Comparison of ENCODE assay signal across 8 cellular contexts in the genomic region with DNA sequence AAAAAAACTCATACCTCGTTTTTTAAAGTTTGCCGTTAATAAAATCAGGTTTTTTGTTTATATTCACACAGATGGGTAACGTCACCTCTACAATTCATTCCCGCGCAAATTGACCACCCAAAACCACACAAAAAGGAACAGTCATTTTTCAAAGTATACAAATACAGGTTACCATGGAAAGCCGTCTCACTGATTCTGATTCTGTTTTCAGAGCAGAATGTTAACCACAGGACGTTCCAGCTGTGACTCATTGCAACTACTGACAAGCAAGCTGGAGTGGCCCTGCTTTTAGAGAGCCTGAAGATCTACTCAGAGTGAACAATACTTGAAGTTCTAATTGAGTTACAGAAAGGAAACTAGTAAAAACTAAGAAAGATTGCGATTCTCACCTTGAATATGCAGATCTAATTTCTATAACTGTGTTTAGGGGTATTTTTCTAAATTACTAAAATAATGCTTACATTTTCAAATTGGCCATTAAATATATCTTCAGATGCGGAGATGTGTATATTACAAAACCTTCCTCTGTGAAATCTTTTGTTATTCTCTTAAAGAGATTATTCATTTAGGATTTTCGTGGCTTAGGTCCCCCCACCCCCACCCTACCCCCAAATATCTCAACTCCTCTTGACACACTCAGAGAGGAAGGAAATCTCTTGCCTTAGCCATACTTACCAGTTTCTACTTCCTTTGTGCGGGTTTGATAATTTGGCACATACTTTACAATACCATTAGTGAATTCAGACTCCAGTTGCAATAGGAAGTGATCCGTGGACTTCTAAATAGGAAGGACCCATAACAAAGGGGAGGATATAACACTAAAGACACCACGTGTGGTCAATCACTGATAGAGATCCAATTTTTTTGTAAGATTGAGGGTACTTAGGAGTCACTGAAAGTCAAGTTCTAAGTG.
DNase-seq lines count a peak whose midpoint lies in the region; ATAC-seq lines count a peak whose summit lies in the region.

No MANE protein-coding gene starts in this region.

- peak overlapping the region in 1 of 7 experiments; percentile 7 for H3K4me3 ChIP-seq in skin epidermis

- ATAC-seq in GM18870 (IDR thresholded peaks at IDR 0.05; ENCODE audit: unreplicated experiment), result peak; percentile 94
- ATAC-seq in HG03060 (IDR thresholded peaks at IDR 0.05; ENCODE audit: low read depth, unreplicated experiment), result peak; percentile 89

- peak; percentile 100 for DNase-seq in RKO (ENCODE audit: low spot score)
- DNase-seq in activated effector memory CD4-positive, alpha-beta T cell treated with Interleukin-2 at 50 U/mL for 16 hours, result peak; percentile 51
- DNase-seq in glomerular visceral epithelial cell (ENCODE audit: extremely low spot score), result peak; percentile 97
- no peak for DNase-seq in NCI-H187 (lab: John Stamatoyannopoulos, UW)
- no peak for DNase-seq in midbrain (lab: John Stamatoyannopoulos, UW)

- H3K27ac ChIP-seq in skin epidermis, result peak overlapping the region in 20 of 21 experiments; percentile 20 to 95 (median 77)

Comparison
In these comparisons a context has a peak if more than half of its experiments do, and no peak if none do; other contexts are left out.
1. DNase-seq: peak in RKO (single experiment), activated effector memory CD4-positive, alpha-beta T cell treated with Interleukin-2 at 50 U/mL for 16 hours (single experiment) and glomerular visceral epithelial cell (single experiment); none in NCI-H187 (0 of 2) and midbrain (single experiment).